Comparison of ENCODE assay signal across 2 cellular contexts in genomic region chr11:73333173-73333572, GRCh38.
TF ChIP-seq lines count a peak whose summit lies in the region.

No MANE protein-coding gene starts in this region.

TF ChIP-seq in SK-N-SH, 30 proteins besides CTCF, POLR2A, EP300 and RAD21 (continued from another document):
- TF ChIP-seq PBX3 (IDR thresholded peaks at IDR 0.05) (no peak), GATA2 (CRISPR knock-in tag; IDR thresholded peaks at IDR 0.05) (no peak), TAF1 (IDR thresholded peaks at IDR 0.05; ENCODE audit: borderline replicate concordance, low read depth, low read length) (no peak), TEAD4 (IDR thresholded peaks at IDR 0.05; ENCODE audit: borderline replicate concordance, insufficient read depth) (no peak)
TF ChIP-seq in SK-N-SH: peak in this region for 0.

TF ChIP-seq in SK-N-SH treated with all-trans-retinoic acid at 6 μM for 48 hours, 23 proteins besides CTCF, POLR2A, EP300 and RAD21 (continued from another document):
- TF ChIP-seq TSHZ2 (CRISPR knock-in tag; IDR thresholded peaks at IDR 0.05) (no peak), GLIS3 (CRISPR knock-in tag; IDR thresholded peaks at IDR 0.05) (no peak), CREB5 (CRISPR knock-in tag; IDR thresholded peaks at IDR 0.05; ENCODE audit: low read depth) (no peak)
- TF ChIP-seq, protein P1, sequence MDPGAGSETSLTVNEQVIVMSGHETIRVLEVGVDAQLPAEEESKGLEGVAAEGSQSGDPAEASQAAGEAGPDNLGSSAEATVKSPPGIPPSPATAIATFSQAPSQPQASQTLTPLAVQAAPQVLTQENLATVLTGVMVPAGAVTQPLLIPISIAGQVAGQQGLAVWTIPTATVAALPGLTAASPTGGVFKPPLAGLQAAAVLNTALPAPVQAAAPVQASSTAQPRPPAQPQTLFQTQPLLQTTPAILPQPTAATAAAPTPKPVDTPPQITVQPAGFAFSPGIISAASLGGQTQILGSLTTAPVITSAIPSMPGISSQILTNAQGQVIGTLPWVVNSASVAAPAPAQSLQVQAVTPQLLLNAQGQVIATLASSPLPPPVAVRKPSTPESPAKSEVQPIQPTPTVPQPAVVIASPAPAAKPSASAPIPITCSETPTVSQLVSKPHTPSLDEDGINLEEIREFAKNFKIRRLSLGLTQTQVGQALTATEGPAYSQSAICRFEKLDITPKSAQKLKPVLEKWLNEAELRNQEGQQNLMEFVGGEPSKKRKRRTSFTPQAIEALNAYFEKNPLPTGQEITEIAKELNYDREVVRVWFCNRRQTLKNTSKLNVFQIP (CRISPR knock-in tag; IDR thresholded peaks at IDR 0.05; ENCODE audit: borderline replicate concordance, low read depth) = no peak
